1 cellular context compared by ENCODE assay signal in genomic region chr4:184843984-184844554, GRCh38.
TF ChIP-seq lines count a peak whose summit lies in the region.

No MANE protein-coding gene starts in this region.

TF ChIP-seq in K562, 482 proteins besides CTCF, POLR2A, EP300 and RAD21 (continued from another document and continues in another):
- TF ChIP-seq, protein P1, sequence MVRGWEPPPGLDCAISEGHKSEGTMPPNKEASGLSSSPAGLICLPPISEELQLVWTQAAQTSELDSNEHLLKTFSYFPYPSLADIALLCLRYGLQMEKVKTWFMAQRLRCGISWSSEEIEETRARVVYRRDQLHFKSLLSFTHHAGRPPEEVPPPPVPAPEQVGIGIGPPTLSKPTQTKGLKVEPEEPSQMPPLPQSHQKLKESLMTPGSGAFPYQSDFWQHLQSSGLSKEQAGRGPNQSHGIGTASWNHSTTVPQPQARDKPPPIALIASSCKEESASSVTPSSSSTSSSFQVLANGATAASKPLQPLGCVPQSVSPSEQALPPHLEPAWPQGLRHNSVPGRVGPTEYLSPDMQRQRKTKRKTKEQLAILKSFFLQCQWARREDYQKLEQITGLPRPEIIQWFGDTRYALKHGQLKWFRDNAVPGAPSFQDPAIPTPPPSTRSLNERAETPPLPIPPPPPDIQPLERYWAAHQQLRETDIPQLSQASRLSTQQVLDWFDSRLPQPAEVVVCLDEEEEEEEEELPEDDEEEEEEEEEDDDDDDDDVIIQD (CRISPR knock-in tag; IDR thresholded peaks at IDR 0.05), result no peak
- TF ChIP-seq TOE1 (IDR thresholded peaks at IDR 0.05; ENCODE audit: borderline replicate concordance), result no peak; the same call in 1 of the 2 replicates
- no peak for TF ChIP-seq TOE1 (CRISPR knock-in tag; IDR thresholded peaks at IDR 0.05; ENCODE audit: borderline replicate concordance, low read depth)
- peak; percentile 72; the same call in 1 of the 2 replicates for TF ChIP-seq POLR2AphosphoS5 (IDR thresholded peaks at IDR 0.05; ENCODE audit: control insufficient read depth, insufficient read depth, low read depth, low read length)
- peak in 1 of 2 experiments; percentile 83; a peak in 2 of 4 replicates for TF ChIP-seq RCOR1 (IDR thresholded peaks at IDR 0.05; ENCODE audit: borderline replicate concordance in 1 of 2, low read depth in 2 of 2, low read length in 2 of 2)
- TF ChIP-seq ZNF764 (CRISPR knock-in tag; IDR thresholded peaks at IDR 0.05; ENCODE audit: low read depth), result no peak
- TF ChIP-seq MCM2 (IDR thresholded peaks at IDR 0.05; ENCODE audit: low read depth), result no peak
- TF ChIP-seq, protein P2, sequence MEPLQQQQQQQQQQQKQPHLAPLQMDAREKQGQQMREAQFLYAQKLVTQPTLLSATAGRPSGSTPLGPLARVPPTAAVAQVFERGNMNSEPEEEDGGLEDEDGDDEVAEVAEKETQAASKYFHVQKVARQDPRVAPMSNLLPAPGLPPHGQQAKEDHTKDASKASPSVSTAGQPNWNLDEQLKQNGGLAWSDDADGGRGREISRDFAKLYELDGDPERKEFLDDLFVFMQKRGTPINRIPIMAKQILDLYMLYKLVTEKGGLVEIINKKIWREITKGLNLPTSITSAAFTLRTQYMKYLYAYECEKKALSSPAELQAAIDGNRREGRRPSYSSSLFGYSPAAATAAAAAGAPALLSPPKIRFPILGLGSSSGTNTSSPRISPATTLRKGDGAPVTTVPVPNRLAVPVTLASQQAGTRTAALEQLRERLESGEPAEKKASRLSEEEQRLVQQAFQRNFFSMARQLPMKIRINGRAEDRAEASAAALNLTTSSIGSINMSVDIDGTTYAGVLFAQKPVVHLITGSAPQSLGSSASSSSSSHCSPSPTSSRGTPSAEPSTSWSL (CRISPR knock-in tag; IDR thresholded peaks at IDR 0.05; ENCODE audit: borderline replicate concordance), result no peak
- TF ChIP-seq KDM4B (IDR thresholded peaks at IDR 0.05; ENCODE audit: borderline replicate concordance in 2 of 2, low read depth in 1 of 2), result no peak
- no peak for TF ChIP-seq ZNF263 (CRISPR knock-in tag; IDR thresholded peaks at IDR 0.05; ENCODE audit: borderline replicate concordance)
- no peak for TF ChIP-seq BRF1 (IDR thresholded peaks at IDR 0.05; ENCODE audit: borderline replicate concordance, extremely low read depth, insufficient read length)
- TF ChIP-seq PRPF4 (IDR thresholded peaks at IDR 0.05; ENCODE audit: insufficient read depth, low read depth, low read length, poor library complexity, severe bottlenecking), result no peak
- TF ChIP-seq ZNF561 (CRISPR knock-in tag; conservative IDR thresholded peaks at IDR 0.05), result no peak
- TF ChIP-seq SMARCC2 (IDR thresholded peaks at IDR 0.05; ENCODE audit: low read depth), result no peak; the same call in 1 of the 2 replicates
- TF ChIP-seq EGR1 (conservative IDR thresholded peaks at IDR 0.05), result peak; percentile 97
- peak; percentile 38 for TF ChIP-seq CXXC5 (CRISPR knock-in tag; IDR thresholded peaks at IDR 0.05)
- TF ChIP-seq YY1 (IDR thresholded peaks at IDR 0.05; ENCODE audit: borderline replicate concordance in 1 of 3, control insufficient read depth in 1 of 3, extremely low read depth in 1 of 3, insufficient read depth in 3 of 3, insufficient read length in 1 of 3, insufficient replicate concordance in 2 of 3, low read depth in 1 of 3, low read length in 2 of 3), result peak in 2 of 3 experiments; percentile 34 to 90
- no peak for TF ChIP-seq TCF7L2 (IDR thresholded peaks at IDR 0.05; ENCODE audit: low read depth, low read length)
- no peak for TF ChIP-seq DMBX1 (CRISPR knock-in tag; IDR thresholded peaks at IDR 0.05; ENCODE audit: borderline replicate concordance)
- TF ChIP-seq SAFB (IDR thresholded peaks at IDR 0.05; ENCODE audit: borderline replicate concordance, low read depth, low read length), result no peak
- no peak for TF ChIP-seq FOXK1 (CRISPR knock-in tag; IDR thresholded peaks at IDR 0.05; ENCODE audit: borderline replicate concordance)
- TF ChIP-seq, protein P3, sequence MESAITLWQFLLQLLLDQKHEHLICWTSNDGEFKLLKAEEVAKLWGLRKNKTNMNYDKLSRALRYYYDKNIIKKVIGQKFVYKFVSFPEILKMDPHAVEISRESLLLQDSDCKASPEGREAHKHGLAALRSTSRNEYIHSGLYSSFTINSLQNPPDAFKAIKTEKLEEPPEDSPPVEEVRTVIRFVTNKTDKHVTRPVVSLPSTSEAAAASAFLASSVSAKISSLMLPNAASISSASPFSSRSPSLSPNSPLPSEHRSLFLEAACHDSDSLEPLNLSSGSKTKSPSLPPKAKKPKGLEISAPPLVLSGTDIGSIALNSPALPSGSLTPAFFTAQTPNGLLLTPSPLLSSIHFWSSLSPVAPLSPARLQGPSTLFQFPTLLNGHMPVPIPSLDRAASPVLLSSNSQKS (CRISPR knock-in tag; IDR thresholded peaks at IDR 0.05), result no peak
- TF ChIP-seq CCNT2 (IDR thresholded peaks at IDR 0.05; ENCODE audit: borderline replicate concordance, extremely low read depth, insufficient read length, low read depth, low read length), result peak; percentile 38
- no peak for TF ChIP-seq CBX8 (IDR thresholded peaks at IDR 0.05; ENCODE audit: borderline replicate concordance, extremely low read depth, low read depth, low read length, poor library complexity, severe bottlenecking)
- TF ChIP-seq NCOA4 (IDR thresholded peaks at IDR 0.05; ENCODE audit: partially characterized antibody), result no peak
- peak; percentile 94 for TF ChIP-seq GATA2 (CRISPR knock-in tag; IDR thresholded peaks at IDR 0.05)
- TF ChIP-seq, protein P4, sequence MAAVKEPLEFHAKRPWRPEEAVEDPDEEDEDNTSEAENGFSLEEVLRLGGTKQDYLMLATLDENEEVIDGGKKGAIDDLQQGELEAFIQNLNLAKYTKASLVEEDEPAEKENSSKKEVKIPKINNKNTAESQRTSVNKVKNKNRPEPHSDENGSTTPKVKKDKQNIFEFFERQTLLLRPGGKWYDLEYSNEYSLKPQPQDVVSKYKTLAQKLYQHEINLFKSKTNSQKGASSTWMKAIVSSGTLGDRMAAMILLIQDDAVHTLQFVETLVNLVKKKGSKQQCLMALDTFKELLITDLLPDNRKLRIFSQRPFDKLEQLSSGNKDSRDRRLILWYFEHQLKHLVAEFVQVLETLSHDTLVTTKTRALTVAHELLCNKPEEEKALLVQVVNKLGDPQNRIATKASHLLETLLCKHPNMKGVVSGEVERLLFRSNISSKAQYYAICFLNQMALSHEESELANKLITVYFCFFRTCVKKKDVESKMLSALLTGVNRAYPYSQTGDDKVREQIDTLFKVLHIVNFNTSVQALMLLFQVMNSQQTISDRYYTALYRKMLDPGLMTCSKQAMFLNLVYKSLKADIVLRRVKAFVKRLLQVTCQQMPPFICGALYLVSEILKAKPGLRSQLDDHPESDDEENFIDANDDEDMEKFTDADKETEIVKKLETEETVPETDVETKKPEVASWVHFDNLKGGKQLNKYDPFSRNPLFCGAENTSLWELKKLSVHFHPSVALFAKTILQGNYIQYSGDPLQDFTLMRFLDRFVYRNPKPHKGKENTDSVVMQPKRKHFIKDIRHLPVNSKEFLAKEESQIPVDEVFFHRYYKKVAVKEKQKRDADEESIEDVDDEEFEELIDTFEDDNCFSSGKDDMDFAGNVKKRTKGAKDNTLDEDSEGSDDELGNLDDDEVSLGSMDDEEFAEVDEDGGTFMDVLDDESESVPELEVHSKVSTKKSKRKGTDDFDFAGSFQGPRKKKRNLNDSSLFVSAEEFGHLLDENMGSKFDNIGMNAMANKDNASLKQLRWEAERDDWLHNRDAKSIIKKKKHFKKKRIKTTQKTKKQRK (IDR thresholded peaks at IDR 0.05; ENCODE audit: borderline replicate concordance, low read depth, low read length), result no peak
- TF ChIP-seq, protein P5, sequence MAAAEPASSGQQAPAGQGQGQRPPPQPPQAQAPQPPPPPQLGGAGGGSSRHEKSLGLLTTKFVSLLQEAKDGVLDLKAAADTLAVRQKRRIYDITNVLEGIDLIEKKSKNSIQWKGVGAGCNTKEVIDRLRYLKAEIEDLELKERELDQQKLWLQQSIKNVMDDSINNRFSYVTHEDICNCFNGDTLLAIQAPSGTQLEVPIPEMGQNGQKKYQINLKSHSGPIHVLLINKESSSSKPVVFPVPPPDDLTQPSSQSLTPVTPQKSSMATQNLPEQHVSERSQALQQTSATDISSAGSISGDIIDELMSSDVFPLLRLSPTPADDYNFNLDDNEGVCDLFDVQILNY (CRISPR knock-in tag; IDR thresholded peaks at IDR 0.05), result no peak
- TF ChIP-seq NEUROD1 (IDR thresholded peaks at IDR 0.05; ENCODE audit: borderline replicate concordance, low read depth, low read length, partially characterized antibody), result no peak
- TF ChIP-seq ZNF311 (CRISPR knock-in tag; IDR thresholded peaks at IDR 0.05), result no peak
- TF ChIP-seq TAF1 (IDR thresholded peaks at IDR 0.05; ENCODE audit: control insufficient read depth, extremely low read depth, insufficient read depth, low read length, severe bottlenecking), result peak; percentile 61
- TF ChIP-seq, protein P6, sequence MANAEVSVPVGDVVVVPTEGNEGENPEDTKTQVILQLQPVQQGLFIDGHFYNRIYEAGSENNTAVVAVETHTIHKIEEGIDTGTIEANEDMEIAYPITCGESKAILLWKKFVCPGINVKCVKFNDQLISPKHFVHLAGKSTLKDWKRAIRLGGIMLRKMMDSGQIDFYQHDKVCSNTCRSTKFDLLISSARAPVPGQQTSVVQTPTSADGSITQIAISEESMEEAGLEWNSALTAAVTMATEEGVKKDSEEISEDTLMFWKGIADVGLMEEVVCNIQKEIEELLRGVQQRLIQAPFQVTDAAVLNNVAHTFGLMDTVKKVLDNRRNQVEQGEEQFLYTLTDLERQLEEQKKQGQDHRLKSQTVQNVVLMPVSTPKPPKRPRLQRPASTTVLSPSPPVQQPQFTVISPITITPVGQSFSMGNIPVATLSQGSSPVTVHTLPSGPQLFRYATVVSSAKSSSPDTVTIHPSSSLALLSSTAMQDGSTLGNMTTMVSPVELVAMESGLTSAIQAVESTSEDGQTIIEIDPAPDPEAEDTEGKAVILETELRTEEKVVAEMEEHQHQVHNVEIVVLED (CRISPR knock-in tag; IDR thresholded peaks at IDR 0.05), result no peak
- TF ChIP-seq ZFP30 (CRISPR knock-in tag; IDR thresholded peaks at IDR 0.05; ENCODE audit: borderline replicate concordance), result no peak
- TF ChIP-seq SMARCB1 (IDR thresholded peaks at IDR 0.05; ENCODE audit: insufficient read length, low read depth), result no peak
- peak; percentile 66; the same call in 1 of the 2 replicates for TF ChIP-seq HMBOX1 (IDR thresholded peaks at IDR 0.05)
- no peak for TF ChIP-seq E2F3 (CRISPR knock-in tag; IDR thresholded peaks at IDR 0.05)
- TF ChIP-seq TFAM (CRISPR knock-in tag; conservative IDR thresholded peaks at IDR 0.05), result no peak
- TF ChIP-seq, protein P7, sequence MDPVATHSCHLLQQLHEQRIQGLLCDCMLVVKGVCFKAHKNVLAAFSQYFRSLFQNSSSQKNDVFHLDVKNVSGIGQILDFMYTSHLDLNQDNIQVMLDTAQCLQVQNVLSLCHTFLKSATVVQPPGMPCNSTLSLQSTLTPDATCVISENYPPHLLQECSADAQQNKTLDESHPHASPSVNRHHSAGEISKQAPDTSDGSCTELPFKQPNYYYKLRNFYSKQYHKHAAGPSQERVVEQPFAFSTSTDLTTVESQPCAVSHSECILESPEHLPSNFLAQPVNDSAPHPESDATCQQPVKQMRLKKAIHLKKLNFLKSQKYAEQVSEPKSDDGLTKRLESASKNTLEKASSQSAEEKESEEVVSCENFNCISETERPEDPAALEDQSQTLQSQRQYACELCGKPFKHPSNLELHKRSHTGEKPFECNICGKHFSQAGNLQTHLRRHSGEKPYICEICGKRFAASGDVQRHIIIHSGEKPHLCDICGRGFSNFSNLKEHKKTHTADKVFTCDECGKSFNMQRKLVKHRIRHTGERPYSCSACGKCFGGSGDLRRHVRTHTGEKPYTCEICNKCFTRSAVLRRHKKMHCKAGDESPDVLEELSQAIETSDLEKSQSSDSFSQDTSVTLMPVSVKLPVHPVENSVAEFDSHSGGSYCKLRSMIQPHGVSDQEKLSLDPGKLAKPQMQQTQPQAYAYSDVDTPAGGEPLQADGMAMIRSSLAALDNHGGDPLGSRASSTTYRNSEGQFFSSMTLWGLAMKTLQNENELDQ (CRISPR knock-in tag; IDR thresholded peaks at IDR 0.05; ENCODE audit: borderline replicate concordance), result no peak
- TF ChIP-seq ZNF766 (CRISPR knock-in tag; conservative IDR thresholded peaks at IDR 0.05), result peak; percentile 77
- peak; percentile 79 for TF ChIP-seq MTA3 (IDR thresholded peaks at IDR 0.05; ENCODE audit: borderline replicate concordance)
- TF ChIP-seq DDX20 (tag; IDR thresholded peaks at IDR 0.05; ENCODE audit: low read depth), result no peak
- 0 out of 2 replicates have a peak, but pooled peaks have one; percentile 2 for TF ChIP-seq DNMT1 (IDR thresholded peaks at IDR 0.05)
- TF ChIP-seq ZBTB17 (CRISPR knock-in tag; IDR thresholded peaks at IDR 0.05), result no peak
- TF ChIP-seq, protein P8, sequence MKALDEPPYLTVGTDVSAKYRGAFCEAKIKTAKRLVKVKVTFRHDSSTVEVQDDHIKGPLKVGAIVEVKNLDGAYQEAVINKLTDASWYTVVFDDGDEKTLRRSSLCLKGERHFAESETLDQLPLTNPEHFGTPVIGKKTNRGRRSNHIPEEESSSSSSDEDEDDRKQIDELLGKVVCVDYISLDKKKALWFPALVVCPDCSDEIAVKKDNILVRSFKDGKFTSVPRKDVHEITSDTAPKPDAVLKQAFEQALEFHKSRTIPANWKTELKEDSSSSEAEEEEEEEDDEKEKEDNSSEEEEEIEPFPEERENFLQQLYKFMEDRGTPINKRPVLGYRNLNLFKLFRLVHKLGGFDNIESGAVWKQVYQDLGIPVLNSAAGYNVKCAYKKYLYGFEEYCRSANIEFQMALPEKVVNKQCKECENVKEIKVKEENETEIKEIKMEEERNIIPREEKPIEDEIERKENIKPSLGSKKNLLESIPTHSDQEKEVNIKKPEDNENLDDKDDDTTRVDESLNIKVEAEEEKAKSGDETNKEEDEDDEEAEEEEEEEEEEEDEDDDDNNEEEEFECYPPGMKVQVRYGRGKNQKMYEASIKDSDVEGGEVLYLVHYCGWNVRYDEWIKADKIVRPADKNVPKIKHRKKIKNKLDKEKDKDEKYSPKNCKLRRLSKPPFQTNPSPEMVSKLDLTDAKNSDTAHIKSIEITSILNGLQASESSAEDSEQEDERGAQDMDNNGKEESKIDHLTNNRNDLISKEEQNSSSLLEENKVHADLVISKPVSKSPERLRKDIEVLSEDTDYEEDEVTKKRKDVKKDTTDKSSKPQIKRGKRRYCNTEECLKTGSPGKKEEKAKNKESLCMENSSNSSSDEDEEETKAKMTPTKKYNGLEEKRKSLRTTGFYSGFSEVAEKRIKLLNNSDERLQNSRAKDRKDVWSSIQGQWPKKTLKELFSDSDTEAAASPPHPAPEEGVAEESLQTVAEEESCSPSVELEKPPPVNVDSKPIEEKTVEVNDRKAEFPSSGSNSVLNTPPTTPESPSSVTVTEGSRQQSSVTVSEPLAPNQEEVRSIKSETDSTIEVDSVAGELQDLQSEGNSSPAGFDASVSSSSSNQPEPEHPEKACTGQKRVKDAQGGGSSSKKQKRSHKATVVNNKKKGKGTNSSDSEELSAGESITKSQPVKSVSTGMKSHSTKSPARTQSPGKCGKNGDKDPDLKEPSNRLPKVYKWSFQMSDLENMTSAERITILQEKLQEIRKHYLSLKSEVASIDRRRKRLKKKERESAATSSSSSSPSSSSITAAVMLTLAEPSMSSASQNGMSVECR (CRISPR knock-in tag; IDR thresholded peaks at IDR 0.05), result no peak
- no peak for TF ChIP-seq YBX1 (IDR thresholded peaks at IDR 0.05)
- no peak for TF ChIP-seq ZBED1 (IDR thresholded peaks at IDR 0.05)
- TF ChIP-seq MCM3 (IDR thresholded peaks at IDR 0.05), result no peak
